ENCODE assay signal across 9 cellular contexts in genomic region chr7:107501593-107501992, GRCh38. TPM values are rescaled to one million over a fixed set of nuclear protein-coding genes. Genes with fewer than 3 reads are reported as not detected.
DNase-seq lines count a peak whose midpoint lies in the region; FAIRE-seq and TF ChIP-seq lines count a peak whose summit lies in the region.
"Had no signal": no experiment of that assay in that cellular context is flagged by ENCODE, and none has a peak within 500 bp of the region (broad histone marks: within the 10 kb centered on the region; RNA-seq: fewer than 3 reads in every experiment).

No MANE protein-coding gene starts in this region.

- TF ChIP-seq POLR2A in uterus (IDR thresholded peaks at IDR 0.05), result no peak

- H3K27me3 Mint-ChIP-seq in brain, result peaks cover 3% of the 10 kb centered on the region

- no peaks in the 10 kb centered on the region for H3K9me3 ChIP-seq in uterus

- H3K27ac ChIP-seq in uterus, result no peak overlapping the region

- DNase-seq in EH (ENCODE audit: low read depth) (peak; percentile 65), NCI-H2227 (lab: John Stamatoyannopoulos, UW; ENCODE audit: unreplicated experiment) (peak; percentile 40), midbrain (lab: John Stamatoyannopoulos, UW) (peak; percentile 4), uterus (no peak), NCI-H2029 treated with DMSO at 0.1 percent for 48 hours (lab: John Stamatoyannopoulos, UW) (no peak), frontal cortex (ENCODE audit: low spot score in 2 of 2) (no peak)

- H3K4me1 ChIP-seq in uterus, result no peaks in the 10 kb centered on the region

- no peak overlapping the region for H3K27ac Mint-ChIP-seq in brain

- peaks cover 4 to 19% (median 13%) of the 10 kb centered on the region in 5 experiments for H3K9me3 Mint-ChIP-seq in brain

- intact Hi-C loops in uterus (cut with DNase I; ENCODE audit: low total_unique reads), result no loop called here

- TF ChIP-seq CTCF in brain (conservative IDR thresholded peaks at IDR 0.05), result peak; percentile 47 to 52
- TF ChIP-seq CTCF in uterus (IDR thresholded peaks at IDR 0.05), result peak in 2 of 4 experiments; percentile 12 to 13

- no peaks in the 10 kb centered on the region for H3K4me1 Mint-ChIP-seq in brain

- H3K4me3 ChIP-seq in uterus, result no peak overlapping the region

- no peaks in the 10 kb centered on the region for H3K36me3 ChIP-seq in uterus

- peaks cover 45% of the 10 kb centered on the region for H3K36me3 Mint-ChIP-seq in brain

- FAIRE-seq in A204.1 (lab: Jason Lieb, UNC) (peak; percentile 95), frontal cortex (lab: Jason Lieb, UNC) (no peak)
- FAIRE-seq: colon had no signal

- H3K27me3 ChIP-seq in uterus, result no peaks in the 10 kb centered on the region

- no peak overlapping the region for H3K4me3 Mint-ChIP-seq in brain

RNA-seq across cellular contexts. Expression of gene GPR22, which starts 31.7 kb away (rescaled TPM):
- polyA plus RNA-seq in brain (ENCODE audit: insufficient read depth, low read depth, low replicate concordance), result 0.97 TPM
- 10 to 100 TPM in 1 of 4 donors, 1 to 10 TPM in 1, under 1 TPM in 1, not detected in 1; 0.48 to 26.1 (median 1.1) TPM for total RNA-seq in uterus
- total RNA-seq in frontal cortex, result 102 TPM

Comparison
In these comparisons a context has a peak if more than half of its experiments do, and no peak if none do; other contexts are left out.
1. DNase-seq: peak in EH (single experiment), NCI-H2227 (single experiment) and midbrain (single experiment); none in uterus (0 of 2), NCI-H2029 treated with DMSO at 0.1 percent for 48 hours (single experiment) and frontal cortex (0 of 2).